ENCODE assay signal across 16 cellular contexts in genomic region chr2:239313251-239313650, GRCh38.
A peak's percentile ranks its signal among the peaks of the same experiment; 100 is the strongest.
DNase-seq lines count a peak whose midpoint lies in the region; ATAC-seq and TF ChIP-seq lines count a peak whose summit lies in the region.
"Had no signal": no experiment of that assay in that cellular context is flagged by ENCODE, and none has a peak within 500 bp of the region (broad histone marks: within the 10 kb centered on the region; RNA-seq: fewer than 3 reads in every experiment).

No MANE protein-coding gene starts in this region.

- peaks cover 18% of the 10 kb centered on the region for H3K79me2 ChIP-seq in PC-3 (ENCODE audit: low read length)

- TF ChIP-seq EP300 in gastroesophageal sphincter (IDR thresholded peaks at IDR 0.05) (no peak), ovary (IDR thresholded peaks at IDR 0.05) (no peak)

- H3K27me3 ChIP-seq in gastroesophageal sphincter: no peaks in the 10 kb centered on the region
- H3K27me3 ChIP-seq in ovary: no peaks in the 10 kb centered on the region
- H3K27me3 ChIP-seq in PC-3 (ENCODE audit: low read length): no peaks in the 10 kb centered on the region
- H3K27me3 ChIP-seq: thyroid gland had no signal

- H3K27ac ChIP-seq in gastroesophageal sphincter (peak overlapping the region; percentile 59 to 93 (median 88)), ovary (peak overlapping the region in 1 of 2 donors; percentile 54), PC-3 (ENCODE audit: low read length) (no peak overlapping the region)
- H3K27ac ChIP-seq: A549, thyroid gland had no signal

- no peak for TF ChIP-seq POLR2A in gastroesophageal sphincter (IDR thresholded peaks at IDR 0.05)
- TF ChIP-seq POLR2A in ovary (IDR thresholded peaks at IDR 0.05): no peak

- H3K27me3 Mint-ChIP-seq in type B pancreatic cell: no peaks in the 10 kb centered on the region

- no peak overlapping the region for H2AFZ ChIP-seq in PC-3 (ENCODE audit: low read length)

- POLR2A ChIA-PET in PC-3 (lab: Charles Lee; ENCODE audit: unreplicated experiment): no interaction called here

- H3K9me3 ChIP-seq in gastroesophageal sphincter (no peaks in the 10 kb centered on the region), ovary (no peaks in the 10 kb centered on the region), PC-3 (ENCODE audit: low read length) (no peaks in the 10 kb centered on the region)
- H3K9me3 ChIP-seq: A549, thyroid gland had no signal

- no peaks in the 10 kb centered on the region for H3F3A ChIP-seq in PC-3 (ENCODE audit: low read length, unreplicated experiment)

- ATAC-seq in gastroesophageal sphincter (no peak), PC-3 (no peak), HG02588 (IDR thresholded peaks at IDR 0.05; ENCODE audit: unreplicated experiment) (no peak)
- ATAC-seq: A549; CD8-positive, alpha-beta T cell; esophagus mucosa had no signal

- peak; percentile 19 for DNase-seq in activated effector memory CD4-positive, alpha-beta T cell treated with anti-CD3 and anti-CD28 coated beads, Interleukin-2, amount 50 U/mL, for 16 hours
- no peak for DNase-seq in activated effector memory CD4-positive, alpha-beta T cell treated with Interleukin-2 at 50 U/mL for 16 hours
- DNase-seq in ovary: peak in 4 of 5 donors; percentile 19 to 38 (median 26)
- DNase-seq in type B pancreatic cell (ENCODE audit: extremely low spot score, unreplicated experiment): peak; percentile 52
- DNase-seq in PC-3: no peak
- no peak for DNase-seq in AML-193 (lab: John Stamatoyannopoulos, UW)
- DNase-seq: activated CD4-positive, alpha-beta T cell treated with anti-CD3 and anti-CD28 coated beads, Interleukin-2, amount 50 U/mL, for 1 hour; hippocampal formation; NCI-H187 treated with DMSO at 0.1 percent for 48 hours; NCI-H510A treated with DMSO at 0.1 percent for 48 hours; thyroid gland had no signal

- H3K4me3 ChIP-seq in gastroesophageal sphincter (peak overlapping the region in 1 of 2 donors; percentile 13), ovary (no peak overlapping the region), PC-3 (ENCODE audit: low read length) (no peak overlapping the region)
- H3K4me3 ChIP-seq: A549, thyroid gland had no signal

- peaks cover 55% of the 10 kb centered on the region for H3K4me1 Mint-ChIP-seq in type B pancreatic cell (ENCODE audit: unreplicated experiment)

- no peaks in the 10 kb centered on the region for H4K20me1 ChIP-seq in PC-3 (ENCODE audit: low read length)

- H3K4me1 ChIP-seq in gastroesophageal sphincter (peaks cover 7 to 89% (median 46%) of the 10 kb centered on the region in 3 donors), ovary (ENCODE audit: insufficient read depth) (peaks cover 26% of the 10 kb centered on the region), PC-3 (ENCODE audit: insufficient read depth, low read length) (no peaks in the 10 kb centered on the region)
- H3K4me1 ChIP-seq: A549 had no signal

- peaks cover 5% of the 10 kb centered on the region for H3K9me3 Mint-ChIP-seq in type B pancreatic cell
- H3K9me3 Mint-ChIP-seq: CD8-positive, alpha-beta T cell had no signal

- no peaks in the 10 kb centered on the region for H3K36me3 ChIP-seq in gastroesophageal sphincter
- H3K36me3 ChIP-seq in ovary: no peaks in the 10 kb centered on the region
- H3K36me3 ChIP-seq in PC-3 (ENCODE audit: low read depth, low read length): no peaks in the 10 kb centered on the region
- H3K36me3 ChIP-seq: thyroid gland had no signal

- no peak overlapping the region for H3K4me3 Mint-ChIP-seq in type B pancreatic cell
- H3K4me3 Mint-ChIP-seq: CD8-positive, alpha-beta T cell had no signal

- CTCF ChIA-PET in PC-3 (lab: Charles Lee): no interaction called here

- WGBS in gastroesophageal sphincter (ENCODE audit: low coverage in 1 of 2), 2 donors: 45 to 47% methylated on average over 2 to 7 of the region's 9 CpGs
- WGBS in ovary, 3 donors: 50 to 52% (median 52%) methylated on average over 9 of the region's 9 CpGs

- no peaks in the 10 kb centered on the region for H3K9me2 ChIP-seq in PC-3 (replicated peaks; ENCODE audit: low read length)

- H3K9ac ChIP-seq in PC-3 (ENCODE audit: low read length): no peak overlapping the region

- H3K4me2 ChIP-seq in PC-3 (ENCODE audit: low read length): no peak overlapping the region
- H3K4me2 ChIP-seq: A549 had no signal

- no peak for TF ChIP-seq CTCF in gastroesophageal sphincter (IDR thresholded peaks at IDR 0.05)
- TF ChIP-seq CTCF in ovary (IDR thresholded peaks at IDR 0.05): no peak
- no peak for TF ChIP-seq CTCF in type B pancreatic cell (conservative IDR thresholded peaks at IDR 0.05)
- TF ChIP-seq CTCF in PC-3 (conservative IDR thresholded peaks at IDR 0.05; ENCODE audit: low read depth, low read length): no peak

- peaks cover 25% of the 10 kb centered on the region for H3K36me3 Mint-ChIP-seq in type B pancreatic cell

- BruUV-seq in PC-3 (replicated peaks; lab: Mats Ljungman, UMichigan): no TSS peak

- intact Hi-C loops in ovary (cut with DNase I): no loop called here
- intact Hi-C loops in PC-3 (cut with micrococcal nuclease): no loop called here

- no peak overlapping the region for H3K27ac Mint-ChIP-seq in type B pancreatic cell
- H3K27ac Mint-ChIP-seq: CD8-positive, alpha-beta T cell had no signal

Comparison
In these comparisons a context has a peak if more than half of its experiments do, and no peak if none do; other contexts are left out.
1. DNase-seq: peak in activated effector memory CD4-positive, alpha-beta T cell treated with anti-CD3 and anti-CD28 coated beads, Interleukin-2, amount 50 U/mL, for 16 hours (single experiment), ovary (4 of 5) and type B pancreatic cell (single experiment); none in activated effector memory CD4-positive, alpha-beta T cell treated with Interleukin-2 at 50 U/mL for 16 hours (single experiment), PC-3 (single experiment) and AML-193 (0 of 2).